ENCODE assay signal across 24 cellular contexts in genomic region chr4:38822748-38823303, GRCh38. TPM values are rescaled to one million over a fixed set of nuclear protein-coding genes. Genes with fewer than 3 reads are reported as not detected.
DNase-seq lines count a peak whose midpoint lies in the region; ATAC-seq, FAIRE-seq and TF ChIP-seq lines count a peak whose summit lies in the region.
"Had no signal": no experiment of that assay in that cellular context is flagged by ENCODE, and none has a peak within 500 bp of the region (broad histone marks: within the 10 kb centered on the region; RNA-seq: fewer than 3 reads in every experiment).

No MANE protein-coding gene starts in this region.

- no peak for TF ChIP-seq POLR2A in GM12891 (IDR thresholded peaks at IDR 0.05; ENCODE audit: low read depth, low read length)
- TF ChIP-seq POLR2A in GM12878 (IDR thresholded peaks at IDR 0.05; ENCODE audit: low read depth, low read length), result no peak

- H3K4me3 ChIP-seq in GM12878 (no peak overlapping the region), H7 (ENCODE audit: insufficient read depth, low read depth, low read length) (no peak overlapping the region)
- H3K4me3 ChIP-seq: BLaER1 treated with 17β-estradiol and CSF1 and Interleukin-3, amounts not matched to agents 10 nM and 100 nM; GM23338; HAP-1 had no signal

- no peak overlapping the region for H2AFZ ChIP-seq in GM12878 (ENCODE audit: control insufficient read depth, low read depth, low read length)
- H2AFZ ChIP-seq: GM23338 had no signal

- in situ Hi-C loops in GM12878 (cut with MboI), result loop anchor here (25.0 kb wide), 1 partner anchor 1364 kb away; the partner anchor contains the start of gene RHOH

- POLR2A ChIA-PET in GM12878 (lab: Charles Lee), result interaction anchor here (0.7 to 10.2 kb wide), 6 partner anchors 8 to 42 kb away, joined by 3 to 110 read pairs (median 6); partner anchors contain the start of genes TLR1 and TLR10

- SMC1A ChIA-PET in GM12878 (lab: Charles Lee; ENCODE audit: uncharacterized antibody, unreplicated experiment), result interaction anchor here (1.1 to 13.0 kb wide), 13 partner anchors 9 to 61 kb away, joined by 3 to 178 read pairs (median 6); partner anchors contain the start of genes TLR1, TLR10 and TLR6

- H3K9ac ChIP-seq in GM12878 (ENCODE audit: control insufficient read depth, insufficient read depth, low read length), result no peak overlapping the region
- H3K9ac ChIP-seq: BLaER1 treated with 17β-estradiol and CSF1 and Interleukin-3, amounts not matched to agents 10 nM and 100 nM had no signal

- no peak for TF ChIP-seq RAD21 in GM12878 (IDR thresholded peaks at IDR 0.05; ENCODE audit: insufficient read depth, low read depth, low read length)

- H3K27me3 ChIP-seq in GM12878 (replicated peaks in 1 of 2; ENCODE audit: control insufficient read depth in 2 of 2, insufficient read depth in 2 of 2, low read length in 1 of 2), result no peaks in the 10 kb centered on the region
- H3K27me3 ChIP-seq in H7 (ENCODE audit: control insufficient read depth, insufficient read depth, low read length), result no peaks in the 10 kb centered on the region
- H3K27me3 ChIP-seq: BE2C; BLaER1 treated with 17β-estradiol and CSF1 and Interleukin-3, amounts not matched to agents 10 nM and 100 nM had no signal

- no peaks in the 10 kb centered on the region for H4K20me1 ChIP-seq in GM12878 (ENCODE audit: control insufficient read depth, insufficient read depth)
- H4K20me1 ChIP-seq: BLaER1 treated with 17β-estradiol and CSF1 and Interleukin-3, amounts not matched to agents 10 nM and 100 nM had no signal

- H3K36me3 Mint-ChIP-seq in naive B cell, result peaks cover 38 to 42% of the 10 kb centered on the region in 2 donors

- H3K9me3 ChIP-seq in GM12878 (replicated peaks; ENCODE audit: control insufficient read depth, insufficient read depth, low read length), result peaks cover 23% of the 10 kb centered on the region; the same call in 2 of the 3 replicates
- H3K9me3 ChIP-seq: BE2C, HAP-1 had no signal

- ATAC-seq in GM12878 (no peak), naive B cell (ENCODE audit: low read depth in 2 of 2) (no peak), Right ventricle myocardium inferior (no peak)
- ATAC-seq: GM23338 had no signal

- 95% methylated on average over 5 of the region's 5 CpGs for WGBS in GM12878 (ENCODE audit: insufficient coverage, insufficient replicate concordance, low lambda C conversion rate, missing lambda C conversion rate)

- H3K36me3 ChIP-seq in GM12878 (ENCODE audit: control insufficient read depth in 2 of 2, insufficient read depth in 2 of 2, low read length in 1 of 2) (peaks cover 4 to 5% of the 10 kb centered on the region in 2 experiments; a peak in 3 of 4 replicates), H7 (replicated peaks; ENCODE audit: control insufficient read depth, insufficient read depth, low read length) (no peaks in the 10 kb centered on the region)
- H3K36me3 ChIP-seq: BE2C, HAP-1 had no signal

- H3K27me3 Mint-ChIP-seq in naive B cell, result no peaks in the 10 kb centered on the region
- H3K27me3 Mint-ChIP-seq: CD4-positive, alpha-beta T cell had no signal

- TF ChIP-seq EP300 in GM12878 (IDR thresholded peaks at IDR 0.05; ENCODE audit: borderline replicate concordance in 1 of 2, control insufficient read depth in 1 of 2, low read depth in 2 of 2, low read length in 2 of 2), result no peak

- CTCF ChIA-PET in GM12878 (lab: Yijun Ruan, JAX), result interaction anchor here (0.8 to 1.6 kb wide), 9 partner anchors 9 to 62 kb away, joined by 3 to 12 read pairs (median 5); partner anchors contain the start of gene TLR10

- peak overlapping the region in 4 of 6 donors; percentile 51 to 95 (median 60) for H3K27ac Mint-ChIP-seq in naive B cell
- H3K27ac Mint-ChIP-seq: CD4-positive, alpha-beta T cell; CD8-positive, alpha-beta memory T cell; GM23338; HFFc6 had no signal

- RAD21 ChIA-PET in GM12878 (lab: Charles Lee; ENCODE audit: unreplicated experiment), result interaction anchor here (1.3 to 8.9 kb wide), 8 partner anchors 9 to 66 kb away, joined by 3 to 171 read pairs (median 7); partner anchors contain the start of genes TLR1 and TLR10

- DNase-seq in GM12891 (ENCODE audit: insufficient read length, low spot score), result no peak
- DNase-seq in RKO (ENCODE audit: low spot score), result peak; percentile 54
- no peak for DNase-seq in GM12878 (ENCODE audit: low read depth, low spot score)
- no peak for DNase-seq in naive B cell
- DNase-seq in NCI-H748 treated with DMSO at 0.1 percent for 48 hours (lab: John Stamatoyannopoulos, UW), result no peak
- no peak for DNase-seq in Right ventricle myocardium inferior (ENCODE audit: missing footprints)
- no peak for DNase-seq in H7
- DNase-seq in A172 (ENCODE audit: low spot score), result no peak
- DNase-seq: BE2C; CD4-positive, alpha-beta T cell; CD8-positive, alpha-beta memory T cell; DMS 273 treated with DMSO at 0.1 percent for 48 hours; DMS79; EL; GF-D8; HFFc6 had no signal

- peaks cover 2% of the 10 kb centered on the region for H3K79me2 ChIP-seq in GM12878 (ENCODE audit: control insufficient read depth, insufficient read depth, low read length)

- H3K4me2 ChIP-seq in GM12878 (ENCODE audit: control insufficient read depth, insufficient read depth), result no peak overlapping the region
- H3K4me2 ChIP-seq: BLaER1 treated with 17β-estradiol and CSF1 and Interleukin-3, amounts not matched to agents 10 nM and 100 nM; GM23338 had no signal

- TF ChIP-seq CTCF in GM12878 (IDR thresholded peaks at IDR 0.05 in 2 of 3, conservative IDR thresholded peaks at IDR 0.05 in 1 of 3; ENCODE audit: control insufficient read depth in 2 of 3, extremely low read depth in 1 of 3, insufficient read depth in 1 of 3, low read depth in 3 of 3, low read length in 3 of 3), result no peak

- BruUV-seq in GM12878 (replicated peaks; lab: Mats Ljungman, UMichigan), result no TSS peak

- peak overlapping the region in 1 of 8 donors; percentile 3 for H3K4me3 Mint-ChIP-seq in naive B cell
- H3K4me3 Mint-ChIP-seq: CD14-positive monocyte; CD4-positive, alpha-beta T cell; CD8-positive, alpha-beta memory T cell; GM23338; HFFc6 had no signal

- H3K9me3 Mint-ChIP-seq in naive B cell, result peaks cover 3 to 16% (median 10%) of the 10 kb centered on the region in 7 donors

- FAIRE-seq in GM12891 (lab: Jason Lieb, UNC), result no peak
- FAIRE-seq in GM12878 (lab: Jason Lieb, UNC), result no peak
- FAIRE-seq: D721Med, GM18507 had no signal

- peaks cover 24% of the 10 kb centered on the region for H3K4me1 ChIP-seq in GM12878 (ENCODE audit: control insufficient read depth, insufficient read depth, low read length)
- H3K4me1 ChIP-seq: BE2C, HAP-1 had no signal

- H3K27ac ChIP-seq in GM12878 (ENCODE audit: control insufficient read depth, insufficient read depth), result no peak overlapping the region
- H3K27ac ChIP-seq: BLaER1 treated with 17β-estradiol and CSF1 and Interleukin-3, amounts not matched to agents 10 nM and 100 nM had no signal

- intact Hi-C loops in GM12878 (cut with micrococcal nuclease; ENCODE audit: unreplicated experiment), result no loop called here
- intact Hi-C loops in Right ventricle myocardium inferior (cut with DNase I), result no loop called here

- H3K4me1 Mint-ChIP-seq in naive B cell, result peaks cover 43 to 46% (median 45%) of the 10 kb centered on the region in 3 donors
- H3K4me1 Mint-ChIP-seq: GM23338 had no signal

RNA-seq across cellular contexts. Expression of gene TLR1, which starts 18.2 kb away (rescaled TPM):
- 24.5 TPM for polyA plus RNA-seq in GM12891 (2012; ENCODE audit: low read depth, missing spikeins)
- 324 and 329 TPM in 2 replicates for total RNA-seq in GM12878 (2013; cell fraction: nucleolus; rRNA removed)
- total RNA-seq in GM12878 (2014; rRNA removed) (33.7 and 41.4 TPM in 2 replicates), GM12878 (2014; rRNA removed; fragmentation: Illumina TruSeq; extraction: Trizol) (33.9 and 35.1 TPM in 2 replicates), GM12878 (2021) (22.4 and 22.9 TPM in 2 replicates), Right ventricle myocardium inferior (4.3 TPM)
- 21.7 TPM for polyA plus RNA-seq in GM12878 (2011; ENCODE audit: low read depth)
- polyA plus RNA-seq in GM12878 (2011; rRNA removed) (57.1 and 86.9 TPM in 2 replicates), GM12878 (2014; fragmentation: Illumina TruSeq; extraction: Trizol) (35.0 and 46.6 TPM in 2 replicates), GM12878 (2014; fragmentation: Nextera tagmentation; extraction: Ambion mirVana) (1 to 10 TPM; 9.3 to 9.5 TPM), GM12878 (2014; rRNA removed) (13.0 and 16.5 TPM in 2 replicates), GM12878 (2016; fragmentation: Nextera tagmentation; extraction: Ambion mirVana) (10 to 100 TPM; 17.1 to 17.9 TPM), naive B cell (ENCODE audit: low read depth in 6 of 6) (10 to 100 TPM; 30.2 to 53.9 (median 35.7) TPM)
- polyA plus RNA-seq in GM12878 (2011; cell fraction: cytosol; rRNA removed), result 22.3 and 24.5 TPM in 2 replicates
- 41.1 and 61.6 TPM in 2 replicates for polyA plus RNA-seq in GM12878 (2011; cell fraction: nucleus; rRNA removed)
- polyA plus RNA-seq in GM12878 (2012), result 26.0 and 27.3 TPM in 2 replicates
- 75.7 and 81.3 TPM in 2 replicates for polyA minus RNA-seq in GM12878 (2011; rRNA and poly(A)+ RNA removed)
- polyA minus RNA-seq in GM12878 (2011; cell fraction: cytosol; rRNA and poly(A)+ RNA removed), result 20.4 and 25.1 TPM in 2 replicates
- polyA minus RNA-seq in GM12878 (2011; cell fraction: nucleus; rRNA and poly(A)+ RNA removed), result 110 and 111 TPM in 2 replicates
- total RNA-seq in H7 (2014; rRNA removed; shearing (Covaris generic)), result 0.03 TPM in 1 of 2 replicates, not detected in the other
- 0.60 and 4.6 TPM in 2 replicates for total RNA-seq in A172 (2014; rRNA removed; shearing (Covaris generic))
- total RNA-seq: G401 had no signal
- polyA plus RNA-seq: GM23338 had no signal

RNA-seq across cellular contexts. Expression of gene TLR6, which starts 33.8 kb away (rescaled TPM):
- polyA plus RNA-seq in GM12891 (2012; ENCODE audit: low read depth, missing spikeins), result 10.3 TPM
- total RNA-seq in GM12878 (2013; cell fraction: nucleolus; rRNA removed), result 174 and 189 TPM in 2 replicates
- total RNA-seq in GM12878 (2014; rRNA removed) (15.4 and 18.1 TPM in 2 replicates), GM12878 (2014; rRNA removed; fragmentation: Illumina TruSeq; extraction: Trizol) (18.0 and 18.1 TPM in 2 replicates), GM12878 (2021) (19.1 and 22.4 TPM in 2 replicates), Right ventricle myocardium inferior (1.5 TPM)
- 11.6 TPM for polyA plus RNA-seq in GM12878 (2011; ENCODE audit: low read depth)
- polyA plus RNA-seq in GM12878 (2011; rRNA removed) (49.4 and 72.4 TPM in 2 replicates), GM12878 (2014; fragmentation: Illumina TruSeq; extraction: Trizol) (15.9 and 22.4 TPM in 2 replicates), GM12878 (2014; fragmentation: Nextera tagmentation; extraction: Ambion mirVana) (1 to 10 TPM; 1.1 to 1.5 TPM), GM12878 (2014; rRNA removed) (8.3 and 9.6 TPM in 2 replicates), GM12878 (2016; fragmentation: Nextera tagmentation; extraction: Ambion mirVana) (1 to 10 TPM; 2.3 to 2.9 TPM), naive B cell (ENCODE audit: low read depth in 6 of 6) (1 to 10 TPM; 4.0 to 7.9 (median 6.2) TPM)
- 13.1 and 18.0 TPM in 2 replicates for polyA plus RNA-seq in GM12878 (2011; cell fraction: cytosol; rRNA removed)
- polyA plus RNA-seq in GM12878 (2011; cell fraction: nucleus; rRNA removed), result 21.4 and 25.3 TPM in 2 replicates
- 11.8 and 14.3 TPM in 2 replicates for polyA plus RNA-seq in GM12878 (2012)
- polyA minus RNA-seq in GM12878 (2011; rRNA and poly(A)+ RNA removed), result 61.3 and 91.4 TPM in 2 replicates
- polyA minus RNA-seq in GM12878 (2011; cell fraction: cytosol; rRNA and poly(A)+ RNA removed), result 25.1 and 28.5 TPM in 2 replicates
- 28.3 and 34.2 TPM in 2 replicates for polyA minus RNA-seq in GM12878 (2011; cell fraction: nucleus; rRNA and poly(A)+ RNA removed)
- total RNA-seq in H7 (2014; rRNA removed; shearing (Covaris generic)), result under 0.01 TPM in 1 of 2 replicates, not detected in the other
- total RNA-seq in A172 (2014; rRNA removed; shearing (Covaris generic)), result 8.1 and 11.0 TPM in 2 replicates
- polyA plus RNA-seq: GM23338 had no signal

RNA-seq across cellular contexts. Expression of gene TLR10, which starts 40.0 kb away (rescaled TPM):
- polyA plus RNA-seq in GM12891 (2012; ENCODE audit: low read depth, missing spikeins), result 52.6 TPM
- total RNA-seq in GM12878 (2013; cell fraction: nucleolus; rRNA removed), result 307 and 331 TPM in 2 replicates
- 82.7 and 109 TPM in 2 replicates for total RNA-seq in GM12878 (2014; rRNA removed)
- total RNA-seq in GM12878 (2014; rRNA removed; fragmentation: Illumina TruSeq; extraction: Trizol), result 107 and 109 TPM in 2 replicates
- 50.4 and 52.8 TPM in 2 replicates for total RNA-seq in GM12878 (2021)
- 37.6 TPM for polyA plus RNA-seq in GM12878 (2011; ENCODE audit: low read depth)
- polyA plus RNA-seq in GM12878 (2011; rRNA removed), result 149 and 243 TPM in 2 replicates
- polyA plus RNA-seq in GM12878 (2011; cell fraction: cytosol; rRNA removed), result 53.5 and 61.0 TPM in 2 replicates
- polyA plus RNA-seq in GM12878 (2011; cell fraction: nucleus; rRNA removed), result 75.6 and 82.5 TPM in 2 replicates
- 49.5 and 69.6 TPM in 2 replicates for polyA plus RNA-seq in GM12878 (2012)
- polyA plus RNA-seq in GM12878 (2014; fragmentation: Illumina TruSeq; extraction: Trizol), result 118 and 166 TPM in 2 replicates
- 10 to 100 TPM; 31.5 to 41.8 TPM for polyA plus RNA-seq in GM12878 (2014; fragmentation: Nextera tagmentation; extraction: Ambion mirVana)
- polyA plus RNA-seq in GM12878 (2014; rRNA removed), result 65.8 and 79.3 TPM in 2 replicates
- 10 to 100 TPM; 45.9 to 47.1 TPM for polyA plus RNA-seq in GM12878 (2016; fragmentation: Nextera tagmentation; extraction: Ambion mirVana)
- 80.6 and 111 TPM in 2 replicates for polyA minus RNA-seq in GM12878 (2011; rRNA and poly(A)+ RNA removed)
- polyA minus RNA-seq in GM12878 (2011; cell fraction: cytosol; rRNA and poly(A)+ RNA removed), result 23.4 and 28.1 TPM in 2 replicates
- 39.7 and 47.2 TPM in 2 replicates for polyA minus RNA-seq in GM12878 (2011; cell fraction: nucleus; rRNA and poly(A)+ RNA removed)
- 100 to 1,000 TPM in 5 of 6 donors, 10 to 100 TPM in 1; 87.3 to 180 (median 116) TPM for polyA plus RNA-seq in naive B cell (ENCODE audit: low read depth in 6 of 6)
- not detected for total RNA-seq in Right ventricle myocardium inferior
- total RNA-seq in H7 (2014; rRNA removed; shearing (Covaris generic)), result not detected in 2 replicates
- not detected in 2 replicates for total RNA-seq in A172 (2014; rRNA removed; shearing (Covaris generic))
- total RNA-seq: CD4-positive, alpha-beta T cell; CD8-positive, alpha-beta memory T cell; G401; HFFc6 had no signal
- polyA plus RNA-seq: AG04450; CD8-positive, alpha-beta memory T cell; GM23338 had no signal

RNA-seq across cellular contexts. Expression of gene FAM114A1, which starts 44.8 kb away (rescaled TPM):
- polyA plus RNA-seq in GM12891 (2012; ENCODE audit: low read depth, missing spikeins), result 5.2 TPM
- 34.8 and 41.1 TPM in 2 replicates for total RNA-seq in GM12878 (2013; cell fraction: nucleolus; rRNA removed)
- total RNA-seq in GM12878 (2014; rRNA removed), result 4.0 and 4.1 TPM in 2 replicates
- total RNA-seq in GM12878 (2014; rRNA removed; fragmentation: Illumina TruSeq; extraction: Trizol), result 3.4 and 5.0 TPM in 2 replicates
- total RNA-seq in GM12878 (2021), result 5.0 and 5.4 TPM in 2 replicates
- polyA plus RNA-seq in GM12878 (2011; ENCODE audit: low read depth), result 2.2 TPM
- polyA plus RNA-seq in GM12878 (2011; rRNA removed), result 3.4 and 4.0 TPM in 2 replicates
- 3.0 and 3.8 TPM in 2 replicates for polyA plus RNA-seq in GM12878 (2011; cell fraction: cytosol; rRNA removed)
- 3.3 and 4.2 TPM in 2 replicates for polyA plus RNA-seq in GM12878 (2011; cell fraction: nucleus; rRNA removed)
- polyA plus RNA-seq in GM12878 (2012), result 4.6 and 5.2 TPM in 2 replicates
- polyA plus RNA-seq in GM12878 (2014; fragmentation: Illumina TruSeq; extraction: Trizol), result 4.6 and 6.0 TPM in 2 replicates
- polyA plus RNA-seq in GM12878 (2014; fragmentation: Nextera tagmentation; extraction: Ambion mirVana), result 1 to 10 TPM; 1.3 to 1.9 TPM
- 4.3 and 6.2 TPM in 2 replicates for polyA plus RNA-seq in GM12878 (2014; rRNA removed)
- 1 to 10 TPM; 2.5 to 3.8 TPM for polyA plus RNA-seq in GM12878 (2016; fragmentation: Nextera tagmentation; extraction: Ambion mirVana)
- polyA minus RNA-seq in GM12878 (2011; rRNA and poly(A)+ RNA removed), result 2.0 and 3.6 TPM in 2 replicates
- polyA minus RNA-seq in GM12878 (2011; cell fraction: cytosol; rRNA and poly(A)+ RNA removed), result 0.52 and 0.67 TPM in 2 replicates
- polyA minus RNA-seq in GM12878 (2011; cell fraction: nucleus; rRNA and poly(A)+ RNA removed), result 1.9 and 2.3 TPM in 2 replicates
- polyA plus RNA-seq in naive B cell (ENCODE audit: low read depth in 6 of 6), result under 1 TPM in 2 of 6 donors, not detected in 4; 0.16 to 0.43 TPM
- 25.3 TPM for total RNA-seq in Right ventricle myocardium inferior
- total RNA-seq in H7 (2014; rRNA removed; shearing (Covaris generic)), result 14.5 and 22.7 TPM in 2 replicates
- total RNA-seq in A172 (2014; rRNA removed; shearing (Covaris generic)), result 85.3 and 89.1 TPM in 2 replicates
- total RNA-seq: CD4-positive, alpha-beta T cell had no signal
- polyA plus RNA-seq: CD8-positive, alpha-beta memory T cell had no signal

Comparison
In these comparisons a context has a peak if more than half of its experiments do, and no peak if none do; other contexts are left out.
1. RNA of gene TLR10, which starts 40.0 kb away (total RNA-seq): 50.4 to 331 TPM in GM12878; not detected in A172, not detected in Right ventricle myocardium inferior (single experiment) and not detected in H7; every median in the first group is over 10 times any median in the second.